1 cellular context compared by ENCODE assay signal in genomic region chr11:119101759-119102423, GRCh38.
A peak's percentile ranks its signal among the peaks of the same experiment; 100 is the strongest.
TF ChIP-seq lines count a peak whose summit lies in the region.

TSS of gene DPAGT1 (minus strand) at chr11:119101853. CDS start at chr11:119101655, 198 bp downstream.

TF ChIP-seq in GM12878, 131 proteins besides CTCF, POLR2A, EP300 and RAD21 (continued from another document and continues in another):
- TF ChIP-seq SP1 (IDR thresholded peaks at IDR 0.05; ENCODE audit: low read depth, low read length), result peak; percentile 52
- TF ChIP-seq, protein P1, sequence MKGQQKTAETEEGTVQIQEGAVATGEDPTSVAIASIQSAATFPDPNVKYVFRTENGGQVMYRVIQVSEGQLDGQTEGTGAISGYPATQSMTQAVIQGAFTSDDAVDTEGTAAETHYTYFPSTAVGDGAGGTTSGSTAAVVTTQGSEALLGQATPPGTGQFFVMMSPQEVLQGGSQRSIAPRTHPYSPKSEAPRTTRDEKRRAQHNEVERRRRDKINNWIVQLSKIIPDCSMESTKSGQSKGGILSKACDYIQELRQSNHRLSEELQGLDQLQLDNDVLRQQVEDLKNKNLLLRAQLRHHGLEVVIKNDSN (IDR thresholded peaks at IDR 0.05; ENCODE audit: borderline replicate concordance, extremely low read length, insufficient read depth, low read depth, low read length), result peak; percentile 91
- peak; percentile 63 for TF ChIP-seq SKIL (IDR thresholded peaks at IDR 0.05; ENCODE audit: low read depth, poor library complexity, severe bottlenecking)
- peak; percentile 68 for TF ChIP-seq NR2F1 (conservative IDR thresholded peaks at IDR 0.05)
- TF ChIP-seq RAD51 (IDR thresholded peaks at IDR 0.05), result peak; percentile 97
- TF ChIP-seq SIX5 (IDR thresholded peaks at IDR 0.05; ENCODE audit: low read depth, low read length, severe bottlenecking), result peak; percentile 71
- TF ChIP-seq SRF (IDR thresholded peaks at IDR 0.05; ENCODE audit: low read depth in 2 of 2, low read length in 2 of 2), result peak in 1 of 2 experiments; percentile 60; a peak in 1 of 4 replicates
- 0 out of 2 replicates have a peak, but pooled peaks have one; percentile 22 for TF ChIP-seq SMARCA5 (IDR thresholded peaks at IDR 0.05)
- peak; percentile 99 for TF ChIP-seq YY1 (IDR thresholded peaks at IDR 0.05; ENCODE audit: low read depth, low read length)
- peak; percentile 40; the same call in 1 of the 2 replicates for TF ChIP-seq ATF3 (IDR thresholded peaks at IDR 0.05; ENCODE audit: borderline replicate concordance, extremely low read depth, low read depth, low read length)
- TF ChIP-seq, protein P2, sequence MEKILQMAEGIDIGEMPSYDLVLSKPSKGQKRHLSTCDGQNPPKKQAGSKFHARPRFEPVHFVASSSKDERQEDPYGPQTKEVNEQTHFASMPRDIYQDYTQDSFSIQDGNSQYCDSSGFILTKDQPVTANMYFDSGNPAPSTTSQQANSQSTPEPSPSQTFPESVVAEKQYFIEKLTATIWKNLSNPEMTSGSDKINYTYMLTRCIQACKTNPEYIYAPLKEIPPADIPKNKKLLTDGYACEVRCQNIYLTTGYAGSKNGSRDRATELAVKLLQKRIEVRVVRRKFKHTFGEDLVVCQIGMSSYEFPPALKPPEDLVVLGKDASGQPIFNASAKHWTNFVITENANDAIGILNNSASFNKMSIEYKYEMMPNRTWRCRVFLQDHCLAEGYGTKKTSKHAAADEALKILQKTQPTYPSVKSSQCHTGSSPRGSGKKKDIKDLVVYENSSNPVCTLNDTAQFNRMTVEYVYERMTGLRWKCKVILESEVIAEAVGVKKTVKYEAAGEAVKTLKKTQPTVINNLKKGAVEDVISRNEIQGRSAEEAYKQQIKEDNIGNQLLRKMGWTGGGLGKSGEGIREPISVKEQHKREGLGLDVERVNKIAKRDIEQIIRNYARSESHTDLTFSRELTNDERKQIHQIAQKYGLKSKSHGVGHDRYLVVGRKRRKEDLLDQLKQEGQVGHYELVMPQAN (conservative IDR thresholded peaks at IDR 0.05), result peak; percentile 36
- no peak for TF ChIP-seq BACH1 (IDR thresholded peaks at IDR 0.05; ENCODE audit: borderline replicate concordance)
- peak; percentile 82 for TF ChIP-seq HCFC1 (IDR thresholded peaks at IDR 0.05; ENCODE audit: low read length)
- peak; percentile 46; the same call in 1 of the 2 replicates for TF ChIP-seq CBX5 (IDR thresholded peaks at IDR 0.05; ENCODE audit: low read depth)
- no peak for TF ChIP-seq BCL11A (IDR thresholded peaks at IDR 0.05; ENCODE audit: low read depth, low read length)
- TF ChIP-seq PRDM15 (CRISPR knock-in tag; IDR thresholded peaks at IDR 0.05), result no peak
- 0 out of 2 replicates have a peak, but pooled peaks have one; percentile 44 for TF ChIP-seq RCOR1 (conservative IDR thresholded peaks at IDR 0.05; ENCODE audit: low read depth, low read length)
- TF ChIP-seq RB1 (IDR thresholded peaks at IDR 0.05; ENCODE audit: borderline replicate concordance), result 0 out of 2 replicates have a peak, but pooled peaks have one; percentile 65
- peak; percentile 99 for TF ChIP-seq ZBTB40 (IDR thresholded peaks at IDR 0.05; ENCODE audit: borderline replicate concordance)
- peak; percentile 94 for TF ChIP-seq GABPA (IDR thresholded peaks at IDR 0.05; ENCODE audit: low read depth)
- TF ChIP-seq RELB (IDR thresholded peaks at IDR 0.05; ENCODE audit: low read depth), result peak; percentile 98
- peak; percentile 44 for TF ChIP-seq RUNX3 (IDR thresholded peaks at IDR 0.05; ENCODE audit: low read length)
- no peak for TF ChIP-seq KDM1A (IDR thresholded peaks at IDR 0.05; ENCODE audit: borderline replicate concordance)
- TF ChIP-seq EZH2 (IDR thresholded peaks at IDR 0.05; ENCODE audit: borderline replicate concordance, control insufficient read depth, low read depth, low read length), result no peak
- peak; percentile 99 for TF ChIP-seq PAX5 (IDR thresholded peaks at IDR 0.05; ENCODE audit: borderline replicate concordance, low read depth, low read length)
- peak; percentile 93 for TF ChIP-seq SIN3A (IDR thresholded peaks at IDR 0.05; ENCODE audit: low read depth, low read length)
- peak; percentile 52; the same call in 1 of the 2 replicates for TF ChIP-seq ZNF24 (IDR thresholded peaks at IDR 0.05)
- peak; percentile 94; the same call in 1 of the 2 replicates for TF ChIP-seq MXI1 (IDR thresholded peaks at IDR 0.05; ENCODE audit: low read depth, low read length)
- TF ChIP-seq PML (IDR thresholded peaks at IDR 0.05; ENCODE audit: low read length), result no peak
- peak; percentile 77; the same call in 1 of the 2 replicates for TF ChIP-seq MLLT1 (IDR thresholded peaks at IDR 0.05)
- peak; percentile 76 for TF ChIP-seq MYC (IDR thresholded peaks at IDR 0.05; ENCODE audit: insufficient read depth, insufficient read length, insufficient replicate concordance, low read length, severe bottlenecking)
- peak; percentile 91 for TF ChIP-seq NR2C1 (IDR thresholded peaks at IDR 0.05)
- no peak for TF ChIP-seq HDAC6 (IDR thresholded peaks at IDR 0.05; ENCODE audit: unreplicated experiment)
- no peak for TF ChIP-seq CBX3 (IDR thresholded peaks at IDR 0.05; ENCODE audit: borderline replicate concordance, low read depth)
- TF ChIP-seq BRCA1 (IDR thresholded peaks at IDR 0.05; ENCODE audit: low read depth, low read length), result no peak
- TF ChIP-seq, protein P3, sequence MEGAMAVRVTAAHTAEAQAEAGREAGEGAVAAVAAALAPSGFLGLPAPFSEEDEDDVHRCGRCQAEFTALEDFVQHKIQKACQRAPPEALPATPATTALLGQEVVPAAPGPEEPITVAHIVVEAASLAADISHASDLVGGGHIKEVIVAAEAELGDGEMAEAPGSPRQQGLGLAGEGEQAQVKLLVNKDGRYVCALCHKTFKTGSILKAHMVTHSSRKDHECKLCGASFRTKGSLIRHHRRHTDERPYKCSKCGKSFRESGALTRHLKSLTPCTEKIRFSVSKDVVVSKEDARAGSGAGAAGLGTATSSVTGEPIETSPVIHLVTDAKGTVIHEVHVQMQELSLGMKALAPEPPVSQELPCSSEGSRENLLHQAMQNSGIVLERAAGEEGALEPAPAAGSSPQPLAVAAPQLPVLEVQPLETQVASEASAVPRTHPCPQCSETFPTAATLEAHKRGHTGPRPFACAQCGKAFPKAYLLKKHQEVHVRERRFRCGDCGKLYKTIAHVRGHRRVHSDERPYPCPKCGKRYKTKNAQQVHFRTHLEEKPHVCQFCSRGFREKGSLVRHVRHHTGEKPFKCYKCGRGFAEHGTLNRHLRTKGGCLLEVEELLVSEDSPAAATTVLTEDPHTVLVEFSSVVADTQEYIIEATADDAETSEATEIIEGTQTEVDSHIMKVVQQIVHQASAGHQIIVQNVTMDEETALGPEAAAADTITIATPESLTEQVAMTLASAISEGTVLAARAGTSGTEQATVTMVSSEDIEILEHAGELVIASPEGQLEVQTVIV (IDR thresholded peaks at IDR 0.05; ENCODE audit: borderline replicate concordance, partially characterized antibody), result peak; percentile 86
- TF ChIP-seq TCF7 (IDR thresholded peaks at IDR 0.05; ENCODE audit: borderline replicate concordance), result no peak
- TF ChIP-seq, protein P4, sequence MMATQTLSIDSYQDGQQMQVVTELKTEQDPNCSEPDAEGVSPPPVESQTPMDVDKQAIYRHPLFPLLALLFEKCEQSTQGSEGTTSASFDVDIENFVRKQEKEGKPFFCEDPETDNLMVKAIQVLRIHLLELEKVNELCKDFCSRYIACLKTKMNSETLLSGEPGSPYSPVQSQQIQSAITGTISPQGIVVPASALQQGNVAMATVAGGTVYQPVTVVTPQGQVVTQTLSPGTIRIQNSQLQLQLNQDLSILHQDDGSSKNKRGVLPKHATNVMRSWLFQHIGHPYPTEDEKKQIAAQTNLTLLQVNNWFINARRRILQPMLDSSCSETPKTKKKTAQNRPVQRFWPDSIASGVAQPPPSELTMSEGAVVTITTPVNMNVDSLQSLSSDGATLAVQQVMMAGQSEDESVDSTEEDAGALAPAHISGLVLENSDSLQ (IDR thresholded peaks at IDR 0.05), result peak; percentile 88
- peak; percentile 90; the same call in 1 of the 2 replicates for TF ChIP-seq PAX8 (IDR thresholded peaks at IDR 0.05)
- peak; percentile 82; the same call in 1 of the 2 replicates for TF ChIP-seq CREB1 (IDR thresholded peaks at IDR 0.05; ENCODE audit: low read depth)
